In genomic region chr12:26906704-26907103, GRCh38 we compare ENCODE assay signal across 13 cellular contexts. TPM values are rescaled to one million over a fixed set of nuclear protein-coding genes. Genes with fewer than 3 reads are reported as not detected.
DNase-seq lines count a peak whose midpoint lies in the region; ATAC-seq and TF ChIP-seq lines count a peak whose summit lies in the region.
"Had no signal": no experiment of that assay in that cellular context is flagged by ENCODE, and none has a peak within 500 bp of the region (broad histone marks: within the 10 kb centered on the region; RNA-seq: fewer than 3 reads in every experiment).

No MANE protein-coding gene starts in this region.

- no peak overlapping the region for H4K8ac ChIP-seq in mesenchymal stem cell (ENCODE audit: low read length)

- H3K27me3 ChIP-seq in cardiac muscle cell (no peaks in the 10 kb centered on the region), heart right ventricle (no peaks in the 10 kb centered on the region), thymus (ENCODE audit: control insufficient read depth, insufficient read depth) (no peaks in the 10 kb centered on the region), mesenchymal stem cell (ENCODE audit: control insufficient read depth in 1 of 2, insufficient read depth in 1 of 2, low read length in 2 of 2) (no peaks in the 10 kb centered on the region)

- no peak overlapping the region for H2BK120ac ChIP-seq in mesenchymal stem cell (ENCODE audit: low read depth, low read length)

- no peak overlapping the region for H3K27ac Mint-ChIP-seq in activated naive CD4-positive, alpha-beta T cell treated with anti-CD3 and anti-CD28 coated beads for 36 hours
- H3K27ac Mint-ChIP-seq: activated T-helper 1 cell treated with anti-CD3 and anti-CD28 coated beads, Interleukin-12 subunit alpha, Interleukin-12 subunit beta, Interleukin-2, Interleukin-4 antibody, amounts not matched to agents 30 ng/mL and 10 ng/mL and 1 ng/mL, durations not matched to agents 14 hours and 24 hours and 36 hours; natural killer cell treated with Interleukin-12 subunit alpha and Interleukin-12 subunit beta and Interleukin-15 and Interleukin-18, amount 100 ng/mL, for 72 hours had no signal

- H3K36me3 ChIP-seq in cardiac muscle cell (peaks cover 49% of the 10 kb centered on the region), heart right ventricle (peaks cover 0 to 98% (median 43%) of the 10 kb centered on the region in 9 donors), thymus (ENCODE audit: control insufficient read depth, insufficient read depth) (peaks cover 12% of the 10 kb centered on the region), mesenchymal stem cell (ENCODE audit: control insufficient read depth in 1 of 2, insufficient read depth in 2 of 2, low read depth in 1 of 2, low read length in 2 of 2) (peaks cover 6 to 84% of the 10 kb centered on the region in 2 experiments)

- H3K4me3 Mint-ChIP-seq in activated naive CD4-positive, alpha-beta T cell treated with anti-CD3 and anti-CD28 coated beads for 36 hours: no peak overlapping the region
- H3K4me3 Mint-ChIP-seq: activated T-helper 1 cell treated with anti-CD3 and anti-CD28 coated beads, Interleukin-12 subunit alpha, Interleukin-12 subunit beta, Interleukin-2, Interleukin-4 antibody, amounts not matched to agents 30 ng/mL and 10 ng/mL and 1 ng/mL, durations not matched to agents 14 hours and 24 hours and 36 hours; natural killer cell treated with Interleukin-12 subunit alpha and Interleukin-12 subunit beta and Interleukin-15 and Interleukin-18, amount 100 ng/mL, for 72 hours had no signal

- H3K18ac ChIP-seq in mesenchymal stem cell (ENCODE audit: low read depth in 1 of 2, low read length in 2 of 2): no peak overlapping the region

- H2AFZ ChIP-seq in mesenchymal stem cell (ENCODE audit: low read depth, low read length): no peak overlapping the region

- H3K9me3 Mint-ChIP-seq in activated naive CD4-positive, alpha-beta T cell treated with anti-CD3 and anti-CD28 coated beads for 36 hours: peaks cover 8% of the 10 kb centered on the region
- H3K9me3 Mint-ChIP-seq: natural killer cell treated with Interleukin-12 subunit alpha and Interleukin-12 subunit beta and Interleukin-15 and Interleukin-18, amount 100 ng/mL, for 72 hours had no signal

- 41 to 47% methylated on average over 1 of the region's 1 CpG for WGBS in heart right ventricle, 2 donors
- WGBS in thymus: 4% methylated on average over 1 of the region's 1 CpG
- 100% methylated on average over 1 of the region's 1 CpG for WGBS in mesenchymal stem cell

- H3K9ac ChIP-seq in mesenchymal stem cell (ENCODE audit: low read length): no peak overlapping the region

- H3K36me3 Mint-ChIP-seq in activated naive CD4-positive, alpha-beta T cell treated with anti-CD3 and anti-CD28 coated beads for 36 hours (ENCODE audit: low read depth): peaks cover 51% of the 10 kb centered on the region

- H2BK5ac ChIP-seq in mesenchymal stem cell (ENCODE audit: low read depth, low read length, poor library complexity, severe bottlenecking): no peak overlapping the region

- intact Hi-C loops in heart right ventricle (cut with DNase I): no loop called here
- intact Hi-C loops in activated naive CD4-positive, alpha-beta T cell treated with anti-CD3 and anti-CD28 coated beads for 36 hours (cut with micrococcal nuclease): no loop called here

- no peaks in the 10 kb centered on the region for H3K27me3 Mint-ChIP-seq in activated naive CD4-positive, alpha-beta T cell treated with anti-CD3 and anti-CD28 coated beads for 36 hours (ENCODE audit: low read depth)
- H3K27me3 Mint-ChIP-seq: natural killer cell treated with Interleukin-12 subunit alpha and Interleukin-12 subunit beta and Interleukin-15 and Interleukin-18, amount 100 ng/mL, for 72 hours had no signal

- peak overlapping the region in 1 of 2 experiments; percentile 65 for H3K14ac ChIP-seq in mesenchymal stem cell (ENCODE audit: low read length in 2 of 2)

- CTCF ChIA-PET in activated naive CD4-positive, alpha-beta T cell treated with anti-CD3 and anti-CD28 coated beads for 36 hours (lab: Charles Lee): no interaction called here

- no peak overlapping the region for H2BK12ac ChIP-seq in mesenchymal stem cell (ENCODE audit: low read length in 2 of 2)

- H3K4me1 ChIP-seq in cardiac muscle cell (ENCODE audit: low read depth) (peaks cover 6% of the 10 kb centered on the region), heart right ventricle (peaks cover 0 to 6% (median 0%) of the 10 kb centered on the region in 9 donors), thymus (ENCODE audit: control insufficient read depth, insufficient read depth, low read length) (peaks cover 6% of the 10 kb centered on the region), mesenchymal stem cell (ENCODE audit: control insufficient read depth, insufficient read depth, low read depth, low read length) (no peaks in the 10 kb centered on the region)
- H3K4me1 ChIP-seq: lower lobe of right lung had no signal

- H2BK15ac ChIP-seq in mesenchymal stem cell (ENCODE audit: low read depth, poor library complexity, severe bottlenecking): no peak overlapping the region

- no peak overlapping the region for H3K23ac ChIP-seq in mesenchymal stem cell (ENCODE audit: low read length in 2 of 2)

- DNase-seq in cardiac muscle cell (ENCODE audit: low read depth in 1 of 2, low spot score in 1 of 2): no peak
- no peak for DNase-seq in heart right ventricle
- peak; percentile 82 for DNase-seq in NCI-H1105 (lab: John Stamatoyannopoulos, UW)
- DNase-seq in SW480 (ENCODE audit: low spot score): peak; percentile 39
- DNase-seq in NCI-H1092 treated with DMSO at 0.1 percent for 48 hours (lab: John Stamatoyannopoulos, UW): no peak
- no peak for DNase-seq in activated naive CD4-positive, alpha-beta T cell treated with anti-CD3 and anti-CD28 coated beads for 36 hours
- DNase-seq in mesenchymal stem cell: no peak
- DNase-seq: activated CD4-positive, alpha-beta T cell treated with anti-CD3 and anti-CD28 coated beads, Interleukin-2, amount 50 U/mL, for 4 hours; lower lobe of right lung; NCI-H2081 treated with DMSO at 0.1 percent for 48 hours had no signal

- no peak overlapping the region for H3K4me2 ChIP-seq in mesenchymal stem cell (ENCODE audit: low read length, poor library complexity, severe bottlenecking)

- H3K4me3 ChIP-seq in cardiac muscle cell: no peak overlapping the region
- no peak overlapping the region for H3K4me3 ChIP-seq in heart right ventricle
- H3K4me3 ChIP-seq in thymus (ENCODE audit: low read length): no peak overlapping the region
- H3K4me3 ChIP-seq in mesenchymal stem cell (ENCODE audit: insufficient read depth in 1 of 2, low read depth in 1 of 2, low read length in 2 of 2): no peak overlapping the region
- H3K4me3 ChIP-seq: lower lobe of right lung had no signal

- no peak overlapping the region for H2AK5ac ChIP-seq in mesenchymal stem cell (ENCODE audit: low read length, severe bottlenecking)

- no peak overlapping the region for H4K91ac ChIP-seq in mesenchymal stem cell (ENCODE audit: low read length)

- peaks cover 2% of the 10 kb centered on the region for H3K79me1 ChIP-seq in mesenchymal stem cell (replicated peaks; ENCODE audit: low read length, poor library complexity, severe bottlenecking)

- TF ChIP-seq CTCF in cardiac muscle cell (IDR thresholded peaks at IDR 0.05; ENCODE audit: low read depth, low read length) (no peak), heart right ventricle (IDR thresholded peaks at IDR 0.05) (no peak)

- H3K4ac ChIP-seq in mesenchymal stem cell (ENCODE audit: low read depth in 1 of 2, low read length in 2 of 2): no peak overlapping the region

- ATAC-seq in heart right ventricle: no peak
- ATAC-seq: lower lobe of right lung; natural killer cell treated with Interleukin-12 subunit alpha and Interleukin-12 subunit beta and Interleukin-15 and Interleukin-18, amount 100 ng/mL, for 72 hours had no signal

- H3K9me3 ChIP-seq in cardiac muscle cell (ENCODE audit: low read depth): no peaks in the 10 kb centered on the region
- H3K9me3 ChIP-seq in heart right ventricle: peaks cover 0 to 15% (median 8%) of the 10 kb centered on the region in 11 donors
- no peaks in the 10 kb centered on the region for H3K9me3 ChIP-seq in thymus (ENCODE audit: control insufficient read depth)
- H3K9me3 ChIP-seq in mesenchymal stem cell (ENCODE audit: control insufficient read depth, low read length): peaks cover 9% of the 10 kb centered on the region
- H3K9me3 ChIP-seq: lower lobe of right lung had no signal

- H3K4me1 Mint-ChIP-seq in activated naive CD4-positive, alpha-beta T cell treated with anti-CD3 and anti-CD28 coated beads for 36 hours (ENCODE audit: low read depth): no peaks in the 10 kb centered on the region

- peak overlapping the region; percentile 49 for H3K27ac ChIP-seq in cardiac muscle cell
- no peak overlapping the region for H3K27ac ChIP-seq in heart right ventricle
- H3K27ac ChIP-seq in thymus (ENCODE audit: low read depth): peak overlapping the region; percentile 42
- H3K27ac ChIP-seq in mesenchymal stem cell (ENCODE audit: low read length, poor library complexity, severe bottlenecking): no peak overlapping the region
- H3K27ac ChIP-seq: lower lobe of right lung had no signal

RNA-seq across cellular contexts. Expression of gene INTS13, which starts 31.1 kb away (rescaled TPM):
- total RNA-seq in cardiac muscle cell: 17.8 and 21.0 TPM in 2 replicates
- polyA plus RNA-seq in cardiac muscle cell: 18.9 and 33.9 TPM in 2 replicates
- 10 to 100 TPM; 14.1 to 22.2 (median 17.8) TPM for total RNA-seq in heart right ventricle
- 10 to 100 TPM; 17.6 to 19.4 TPM for polyA plus RNA-seq in heart right ventricle
- 40.5 TPM for polyA plus RNA-seq in thymus
- total RNA-seq in activated naive CD4-positive, alpha-beta T cell treated with anti-CD3 and anti-CD28 coated beads for 36 hours: 10 to 100 TPM; 39.6 to 42.0 TPM
- 14.2 TPM for polyA plus RNA-seq in mesenchymal stem cell (2013, experiment 1 of 2)
- 16.1 TPM for polyA plus RNA-seq in mesenchymal stem cell (2013, experiment 2 of 2)

RNA-seq across cellular contexts. Expression of gene FGFR1OP2, which starts 31.6 kb away (rescaled TPM):
- 37.1 and 59.1 TPM in 2 replicates for total RNA-seq in cardiac muscle cell
- polyA plus RNA-seq in cardiac muscle cell: 27.4 and 28.3 TPM in 2 replicates
- 10 to 100 TPM; 22.3 to 37.9 (median 27.3) TPM for total RNA-seq in heart right ventricle
- 10 to 100 TPM; 30.6 to 41.6 TPM for polyA plus RNA-seq in heart right ventricle
- 52.4 TPM for polyA plus RNA-seq in thymus
- total RNA-seq in activated naive CD4-positive, alpha-beta T cell treated with anti-CD3 and anti-CD28 coated beads for 36 hours: 10 to 100 TPM; 37.0 to 38.4 TPM
- polyA plus RNA-seq in mesenchymal stem cell (2013, experiment 1 of 2): 46.4 TPM
- 43.1 TPM for polyA plus RNA-seq in mesenchymal stem cell (2013, experiment 2 of 2)

Comparison
In these comparisons a context has a peak if more than half of its experiments do, and no peak if none do; other contexts are left out.
1. H3K27ac ChIP-seq: peak in cardiac muscle cell (single experiment) and thymus (single experiment); none in heart right ventricle (0 of 10) and mesenchymal stem cell (single experiment).
2. DNase-seq: peak in NCI-H1105 (single experiment) and SW480 (single experiment); none in cardiac muscle cell (0 of 2), heart right ventricle (0 of 2), NCI-H1092 treated with DMSO at 0.1 percent for 48 hours (single experiment), activated naive CD4-positive, alpha-beta T cell treated with anti-CD3 and anti-CD28 coated beads for 36 hours (single experiment) and mesenchymal stem cell (single experiment).